ENCODE assay signal across 33 cellular contexts in genomic region chr10:13256627-13257026, GRCh38. TPM values are rescaled to one million over a fixed set of nuclear protein-coding genes. Genes with fewer than 3 reads are reported as not detected.
"Had no signal": no experiment of that assay in that cellular context is flagged by ENCODE, and none has a peak within 500 bp of the region (broad histone marks: within the 10 kb centered on the region; RNA-seq: fewer than 3 reads in every experiment).

No MANE protein-coding gene starts in this region.

- H3K27ac Mint-ChIP-seq: mesothelial cell of epicardium; naive B cell; natural killer cell; nephron progenitor cell; neural progenitor cell; progenitor cell of endocrine pancreas; stimulated activated naive B cell treated with anti-CD40 and anti-IgM and Interleukin-4, amounts not matched to agents 10 μg/mL and 1 μg/mL and 100 μg/mL, for 72 hours had no signal

- H3K9me3 ChIP-seq: neutrophil, right atrium auricular region, right lobe of liver, thoracic aorta, tibial artery, upper lobe of right lung had no signal

- H3K27me3 Mint-ChIP-seq: naive B cell; progenitor cell of endocrine pancreas; stimulated activated naive B cell treated with anti-CD40 and anti-IgM and Interleukin-4, amounts not matched to agents 10 μg/mL and 1 μg/mL and 100 μg/mL, for 72 hours had no signal

- H3K4me1 ChIP-seq: left lung, neural progenitor cell, right atrium auricular region, right lobe of liver, stomach, tibial artery, upper lobe of right lung had no signal

- FAIRE-seq: keratinocyte, urothelium cell line had no signal

- H3K27ac ChIP-seq: left lung, neural progenitor cell, neutrophil, right atrium auricular region, right lobe of liver, stomach, thoracic aorta, tibial artery, upper lobe of right lung had no signal

- H3K9me3 Mint-ChIP-seq: natural killer cell had no signal

- ATAC-seq: left colon; left lung; natural killer cell; right lobe of liver; stimulated activated naive B cell treated with anti-CD40 and anti-IgM and Interleukin-4, amounts not matched to agents 10 μg/mL and 1 μg/mL and 100 μg/mL, for 72 hours; stimulated activated naive CD8-positive, alpha-beta T cell treated with anti-CD3 and anti-CD28 coated beads, Interleukin-15, Interleukin-2, amounts not matched to agents 100 U/mL and 50 U/mL, for 24 hours; upper lobe of right lung had no signal

- H3K36me3 Mint-ChIP-seq: mesothelial cell of epicardium; naive B cell; natural killer cell; stimulated activated naive B cell treated with anti-CD40 and anti-IgM and Interleukin-4, amounts not matched to agents 10 μg/mL and 1 μg/mL and 100 μg/mL, for 72 hours had no signal

- H3K4me3 ChIP-seq: left lung, lung, neural progenitor cell, right atrium auricular region, right lobe of liver, stomach, thoracic aorta, tibial artery, upper lobe of right lung had no signal

- H3K4me3 Mint-ChIP-seq: mesothelial cell of epicardium; naive B cell; natural killer cell; nephron progenitor cell; neural progenitor cell; stimulated activated naive B cell treated with anti-CD40 and anti-IgM and Interleukin-4, amounts not matched to agents 10 μg/mL and 1 μg/mL and 100 μg/mL, for 72 hours had no signal

- DNase-seq: hippocampal formation; left colon; left lung; mesendoderm; naive B cell; natural killer cell; nephron progenitor cell; occipital lobe; right lobe of liver; stimulated activated CD4-positive, alpha-beta T cell treated with anti-CD3 and anti-CD28 coated beads, Interleukin-12 subunit alpha, Interleukin-12 subunit beta, amount 100 ng/mL, for 4 hours; stimulated activated CD4-positive, alpha-beta T cell treated with anti-CD3 and anti-CD28 coated beads, Interleukin-15, amount 100 ng/mL, for 24 hours; stimulated activated CD4-positive, alpha-beta T cell treated with anti-CD3 and anti-CD28 coated beads, Interleukin-2, amount 100 ng/mL, for 24 hours; stimulated activated CD4-positive, alpha-beta T cell treated with anti-CD3 and anti-CD28 coated beads, Interleukin-4, amount 100 ng/mL, for 1 hour; stimulated activated naive B cell treated with anti-CD40 and anti-IgM and Interleukin-4, amounts not matched to agents 10 μg/mL and 1 μg/mL and 100 μg/mL, for 72 hours; stimulated activated naive CD8-positive, alpha-beta T cell treated with anti-CD3 and anti-CD28 coated beads, Interleukin-15, Interleukin-2, amounts not matched to agents 100 U/mL and 50 U/mL, for 24 hours; stomach; tibial artery; trophoblast cell; upper lobe of right lung had no signal

- H3K36me3 ChIP-seq: left lung, neural progenitor cell, neutrophil, right atrium auricular region, right lobe of liver, stomach, thoracic aorta, tibial artery, upper lobe of right lung had no signal

- H3K27me3 ChIP-seq: left lung, neural progenitor cell, right atrium auricular region, right lobe of liver, stomach, tibial artery, upper lobe of right lung had no signal

- H3K4me1 Mint-ChIP-seq: mesothelial cell of epicardium, natural killer cell had no signal

RNA-seq across cellular contexts. Expression of gene UCMA, which starts 22.5 kb away (rescaled TPM):
- total RNA-seq: left colon, left lung, lower leg skin, mesothelial cell of epicardium, mononuclear cell, natural killer cell, occipital lobe, osteocyte, progenitor cell of endocrine pancreas, pulmonary artery endothelial cell, renal cortical epithelial cell, right atrium auricular region, right lobe of liver, stomach, thoracic aorta, upper lobe of right lung had no signal
- polyA plus RNA-seq: keratinocyte, lung, stomach had no signal
